ENCODE assay signal across 18 cellular contexts in genomic region chr5:964821-965220, GRCh38. TPM values are rescaled to one million over a fixed set of nuclear protein-coding genes. Genes with fewer than 3 reads are reported as not detected.
DNase-seq lines count a peak whose midpoint lies in the region; ATAC-seq and TF ChIP-seq lines count a peak whose summit lies in the region.
"Had no signal": no experiment of that assay in that cellular context is flagged by ENCODE, and none has a peak within 500 bp of the region (broad histone marks: within the 10 kb centered on the region; RNA-seq: fewer than 3 reads in every experiment).

No MANE protein-coding gene starts in this region.

- H3K9me3 Mint-ChIP-seq in MCF 10A (ENCODE audit: unreplicated experiment) = no peaks in the 10 kb centered on the region
- no peaks in the 10 kb centered on the region for H3K9me3 Mint-ChIP-seq in activated CD4-positive, alpha-beta memory T cell treated with anti-CD3 and anti-CD28 coated beads for 36 hours
- H3K9me3 Mint-ChIP-seq in natural killer cell = no peaks in the 10 kb centered on the region
- H3K9me3 Mint-ChIP-seq: activated B cell treated with CpG ODN at 0.5 μM for 24 hours had no signal

- no peak for TF ChIP-seq POLR2A in breast epithelium (IDR thresholded peaks at IDR 0.05)

- H3K36me3 Mint-ChIP-seq in MCF 10A (ENCODE audit: insufficient read depth, unreplicated experiment) (no peaks in the 10 kb centered on the region), natural killer cell (no peaks in the 10 kb centered on the region)
- no peaks in the 10 kb centered on the region for H3K36me3 Mint-ChIP-seq in activated CD4-positive, alpha-beta memory T cell treated with anti-CD3 and anti-CD28 coated beads for 36 hours

- BruUV-seq in MCF 10A (replicated peaks; lab: Mats Ljungman, UMichigan) = no TSS peak

- intact Hi-C loops in breast epithelium (cut with DNase I; ENCODE audit: low total_unique reads) = loop anchor here (1.0 kb wide), 1 partner anchor 45 kb away; no protein-coding TSS in a partner anchor
- intact Hi-C loops in MCF 10A (cut with micrococcal nuclease) = no loop called here
- intact Hi-C loops in activated CD4-positive, alpha-beta memory T cell treated with anti-CD3 and anti-CD28 coated beads for 36 hours (cut with micrococcal nuclease) = no loop called here
- intact Hi-C loops in natural killer cell (cut with micrococcal nuclease) = loop anchor here (5.0 kb wide), 1 partner anchor 42 kb away; the partner anchor contains the start of gene NKD2

- H3K9me3 ChIP-seq in breast epithelium = no peaks in the 10 kb centered on the region
- H3K9me3 ChIP-seq in thymus (ENCODE audit: control insufficient read depth) = no peaks in the 10 kb centered on the region
- H3K9me3 ChIP-seq: esophagus muscularis mucosa, psoas muscle had no signal

- H3K4me3 Mint-ChIP-seq in MCF 10A (ENCODE audit: unreplicated experiment) = no peak overlapping the region
- no peak overlapping the region for H3K4me3 Mint-ChIP-seq in activated CD4-positive, alpha-beta memory T cell treated with anti-CD3 and anti-CD28 coated beads for 36 hours
- no peak overlapping the region for H3K4me3 Mint-ChIP-seq in natural killer cell
- H3K4me3 Mint-ChIP-seq: activated B cell treated with CpG ODN at 0.5 μM for 24 hours had no signal

- H3K27me3 Mint-ChIP-seq in MCF 10A (ENCODE audit: insufficient read depth, unreplicated experiment) (peaks cover 52% of the 10 kb centered on the region), natural killer cell (ENCODE audit: low read depth in 2 of 2) (peaks cover 37 to 40% of the 10 kb centered on the region in 2 donors)
- H3K27me3 Mint-ChIP-seq in activated CD4-positive, alpha-beta memory T cell treated with anti-CD3 and anti-CD28 coated beads for 36 hours = peaks cover 46% of the 10 kb centered on the region

- no peaks in the 10 kb centered on the region for H3K36me3 ChIP-seq in breast epithelium
- no peaks in the 10 kb centered on the region for H3K36me3 ChIP-seq in thymus (ENCODE audit: control insufficient read depth, insufficient read depth)
- H3K36me3 ChIP-seq: esophagus muscularis mucosa had no signal

- DNase-seq in breast epithelium (ENCODE audit: low spot score in 2 of 2) = no peak
- DNase-seq in MCF 10A (ENCODE audit: unreplicated experiment) = no peak
- DNase-seq in activated CD4-positive, alpha-beta memory T cell treated with anti-CD3 and anti-CD28 coated beads for 36 hours = no peak
- peak; percentile 48 for DNase-seq in islet precursor cell
- DNase-seq in NCI-H1417 treated with DMSO at 0.1 percent for 48 hours (lab: John Stamatoyannopoulos, UW) = no peak
- DNase-seq in natural killer cell = no peak
- DNase-seq in NCI-H2171 (lab: John Stamatoyannopoulos, UW) = no peak
- DNase-seq: activated B cell treated with CpG ODN at 0.5 μM for 24 hours; GF-D8; hippocampal formation; NCI-H2107; NCI-H82; stimulated activated CD4-positive, alpha-beta T cell treated with anti-CD3 and anti-CD28 coated beads, Interleukin-15, amount 100 ng/mL, for 24 hours; SW 1271 had no signal

- H3K4me1 Mint-ChIP-seq in MCF 10A (ENCODE audit: insufficient read depth, unreplicated experiment) (peaks cover 10% of the 10 kb centered on the region), natural killer cell (peaks cover 28 to 31% of the 10 kb centered on the region in 2 donors)
- peaks cover 18% of the 10 kb centered on the region for H3K4me1 Mint-ChIP-seq in activated CD4-positive, alpha-beta memory T cell treated with anti-CD3 and anti-CD28 coated beads for 36 hours (ENCODE audit: low read depth)

- H3K4me1 ChIP-seq in breast epithelium = no peaks in the 10 kb centered on the region
- peaks cover 71% of the 10 kb centered on the region for H3K4me1 ChIP-seq in thymus (ENCODE audit: control insufficient read depth, insufficient read depth, low read length)
- H3K4me1 ChIP-seq: psoas muscle had no signal

- H3K27ac Mint-ChIP-seq in MCF 10A (ENCODE audit: low read depth, unreplicated experiment) (no peak overlapping the region), natural killer cell (peak overlapping the region in 1 of 2 donors; percentile 22)
- peak overlapping the region; percentile 8 for H3K27ac Mint-ChIP-seq in activated CD4-positive, alpha-beta memory T cell treated with anti-CD3 and anti-CD28 coated beads for 36 hours
- H3K27ac Mint-ChIP-seq: activated B cell treated with CpG ODN at 0.5 μM for 24 hours had no signal

- peak overlapping the region in 1 of 2 donors; percentile 74 for H3K27ac ChIP-seq in breast epithelium
- H3K27ac ChIP-seq in thymus (ENCODE audit: low read depth) = peak overlapping the region; percentile 85
- H3K27ac ChIP-seq: psoas muscle had no signal

- H3K4me3 ChIP-seq in breast epithelium = peak overlapping the region in 2 of 3 donors; percentile 13 to 40
- H3K4me3 ChIP-seq in thymus (ENCODE audit: low read length) = peak overlapping the region; percentile 19
- H3K4me3 ChIP-seq: esophagus muscularis mucosa, psoas muscle had no signal

- no peak for ATAC-seq in natural killer cell
- ATAC-seq: psoas muscle had no signal

- WGBS in thymus = 87% methylated on average over 10 of the region's 10 CpGs

- POLR2A ChIA-PET in MCF 10A (lab: Yijun Ruan, JAX) = no interaction called here
- POLR2A ChIA-PET in activated CD4-positive, alpha-beta memory T cell treated with anti-CD3 and anti-CD28 coated beads for 36 hours (lab: Charles Lee) = no interaction called here

- TF ChIP-seq CTCF in breast epithelium (IDR thresholded peaks at IDR 0.05) = no peak
- TF ChIP-seq CTCF in MCF 10A (IDR thresholded peaks at IDR 0.05; ENCODE audit: unreplicated experiment) = no peak
- no peak for TF ChIP-seq CTCF in natural killer cell (IDR thresholded peaks at IDR 0.05)

- H3K27me3 ChIP-seq in breast epithelium (peaks cover 0 to 10% of the 10 kb centered on the region in 2 donors), thymus (ENCODE audit: control insufficient read depth, insufficient read depth) (no peaks in the 10 kb centered on the region)

- CTCF ChIA-PET in MCF 10A (lab: Yijun Ruan, JAX) = interaction anchor here (0.6 kb wide), 1 partner anchor 907 kb away, joined by 3 read pairs; no protein-coding TSS in a partner anchor
- CTCF ChIA-PET in activated CD4-positive, alpha-beta memory T cell treated with anti-CD3 and anti-CD28 coated beads for 36 hours (lab: Charles Lee) = no interaction called here

RNA-seq across cellular contexts. Expression of gene NKD2, which starts 43.8 kb away (rescaled TPM):
- total RNA-seq in breast epithelium = 10 to 100 TPM in 1 of 3 donors, 1 to 10 TPM in 1, not detected in 1; 5.9 to 16.7 TPM
- total RNA-seq in MCF 10A (2022) = 0.21 and 0.32 TPM in 2 replicates
- total RNA-seq in activated CD4-positive, alpha-beta memory T cell treated with anti-CD3 and anti-CD28 coated beads for 36 hours = 1 to 10 TPM in 1 of 2 experiments, under 1 TPM in 1; 0.41 to 1.1 TPM
- polyA plus RNA-seq in thymus = 12.4 TPM
- not detected for total RNA-seq in natural killer cell
- total RNA-seq: HT1080 had no signal

Comparison
In these comparisons a context has a peak if more than half of its experiments do, and no peak if none do; other contexts are left out.
1. intact Hi-C loops: an anchor here in breast epithelium (1.0 kb wide) and natural killer cell (5.0 kb wide); none called in MCF 10A and activated CD4-positive, alpha-beta memory T cell treated with anti-CD3 and anti-CD28 coated beads for 36 hours.